ENCODE assay signal across 1 cellular context in the genomic region with DNA sequence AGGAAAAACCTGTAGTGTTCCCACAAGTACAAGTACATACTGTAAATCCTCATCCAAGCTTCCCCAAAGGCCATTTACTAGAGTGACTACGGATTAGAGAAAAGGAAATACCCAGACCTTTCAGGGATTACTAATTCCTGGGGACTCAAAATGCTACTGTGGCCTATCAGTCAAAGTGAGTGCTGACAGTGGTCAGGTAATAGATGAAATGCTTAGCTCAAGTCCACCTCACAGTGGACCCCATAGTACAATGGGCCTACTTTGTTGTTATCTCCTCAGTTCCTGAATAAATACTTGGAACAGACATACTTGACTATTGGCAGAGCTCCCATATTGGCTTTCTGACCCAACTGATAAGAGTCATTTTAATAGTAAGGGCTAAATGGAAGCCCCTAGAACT.
A peak's percentile ranks its signal among the peaks of the same experiment; 100 is the strongest.
TF ChIP-seq lines count a peak whose summit lies in the region.

No MANE protein-coding gene starts in this region.

TF ChIP-seq in HepG2, 621 proteins besides CTCF, POLR2A, EP300 and RAD21 (continued from another document and continues in another):
- TF ChIP-seq ARHGAP35 (CRISPR knock-in tag; IDR thresholded peaks at IDR 0.05; ENCODE audit: borderline replicate concordance) (no peak), PAF1 (CRISPR knock-in tag; IDR thresholded peaks at IDR 0.05) (no peak), NR2F6 (IDR thresholded peaks at IDR 0.05) (no peak; the same call in 1 of the 2 replicates), NR2F6 (CRISPR knock-in tag; IDR thresholded peaks at IDR 0.05) (peak; percentile 34; the same call in 1 of the 2 replicates), FOSL2 (CRISPR knock-in tag; IDR thresholded peaks at IDR 0.05) (0 out of 2 replicates have a peak, but pooled peaks have one; percentile 31), TMF1 (CRISPR knock-in tag; IDR thresholded peaks at IDR 0.05; ENCODE audit: low read depth) (no peak), FOXJ3 (CRISPR knock-in tag; IDR thresholded peaks at IDR 0.05; ENCODE audit: borderline replicate concordance) (peak; percentile 38; the same call in 1 of the 2 replicates), NR3C1 (CRISPR knock-in tag; IDR thresholded peaks at IDR 0.05) (no peak), CREB1 (IDR thresholded peaks at IDR 0.05) (no peak), CREB1 (CRISPR knock-in tag; IDR thresholded peaks at IDR 0.05) (no peak; the same call in 1 of the 2 replicates), MIXL1 (CRISPR knock-in tag; IDR thresholded peaks at IDR 0.05) (0 out of 2 replicates have a peak, but pooled peaks have one; percentile 16), CC2D1A (CRISPR knock-in tag; IDR thresholded peaks at IDR 0.05) (no peak), MTF1 (CRISPR knock-in tag; IDR thresholded peaks at IDR 0.05) (no peak), PCBP2 (optimal IDR thresholded peaks at IDR 0.05; ENCODE audit: low read depth, low read length, poor library complexity, severe bottlenecking) (no peak), XBP1 (CRISPR knock-in tag; IDR thresholded peaks at IDR 0.05) (no peak), CEBPG (CRISPR knock-in tag; IDR thresholded peaks at IDR 0.05) (peak; percentile 53), IRF2 (CRISPR knock-in tag; IDR thresholded peaks at IDR 0.05) (no peak), ZNF468 (CRISPR knock-in tag; IDR thresholded peaks at IDR 0.05) (no peak), HOXA5 (CRISPR knock-in tag; IDR thresholded peaks at IDR 0.05) (no peak), ZNF383 (CRISPR knock-in tag; IDR thresholded peaks at IDR 0.05; ENCODE audit: borderline replicate concordance) (no peak), ZSCAN29 (CRISPR knock-in tag; conservative IDR thresholded peaks at IDR 0.05) (0 out of 2 replicates have a peak, but pooled peaks have one; percentile 37), NONO (IDR thresholded peaks at IDR 0.05) (no peak), NONO (CRISPR knock-in tag; conservative IDR thresholded peaks at IDR 0.05) (0 out of 2 replicates have a peak, but pooled peaks have one; percentile 38), PHF20 (CRISPR knock-in tag; IDR thresholded peaks at IDR 0.05) (no peak), KDM1A (CRISPR knock-in tag; IDR thresholded peaks at IDR 0.05) (no peak), SALL1 (CRISPR knock-in tag; IDR thresholded peaks at IDR 0.05) (peak; percentile 57; the same call in 1 of the 2 replicates), YEATS2 (CRISPR knock-in tag; IDR thresholded peaks at IDR 0.05; ENCODE audit: borderline replicate concordance) (no peak), ARNTL (CRISPR knock-in tag; IDR thresholded peaks at IDR 0.05) (no peak), CENPT (CRISPR knock-in tag; IDR thresholded peaks at IDR 0.05; ENCODE audit: low read depth) (no peak), NFIC (IDR thresholded peaks at IDR 0.05; ENCODE audit: low read length) (peak; percentile 90), ZNF530 (CRISPR knock-in tag; IDR thresholded peaks at IDR 0.05; ENCODE audit: low read depth) (no peak), KDM5B (CRISPR knock-in tag; IDR thresholded peaks at IDR 0.05; ENCODE audit: borderline replicate concordance) (no peak), POGZ (CRISPR knock-in tag; IDR thresholded peaks at IDR 0.05) (peak; percentile 76), ETV6 (CRISPR knock-in tag; conservative IDR thresholded peaks at IDR 0.05) (no peak), ONECUT2 (CRISPR knock-in tag; IDR thresholded peaks at IDR 0.05) (no peak), KLF13 (CRISPR knock-in tag; IDR thresholded peaks at IDR 0.05) (no peak), ZSCAN31 (CRISPR knock-in tag; IDR thresholded peaks at IDR 0.05; ENCODE audit: low read depth) (no peak), ZNF878 (CRISPR knock-in tag; IDR thresholded peaks at IDR 0.05) (peak; percentile 46; the same call in 1 of the 2 replicates), HNRNPL (IDR thresholded peaks at IDR 0.05; ENCODE audit: low read depth, low read length) (no peak)
- TF ChIP-seq, protein P1, sequence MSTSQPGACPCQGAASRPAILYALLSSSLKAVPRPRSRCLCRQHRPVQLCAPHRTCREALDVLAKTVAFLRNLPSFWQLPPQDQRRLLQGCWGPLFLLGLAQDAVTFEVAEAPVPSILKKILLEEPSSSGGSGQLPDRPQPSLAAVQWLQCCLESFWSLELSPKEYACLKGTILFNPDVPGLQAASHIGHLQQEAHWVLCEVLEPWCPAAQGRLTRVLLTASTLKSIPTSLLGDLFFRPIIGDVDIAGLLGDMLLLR (CRISPR knock-in tag; IDR thresholded peaks at IDR 0.05): no peak
- TF ChIP-seq, protein P2, sequence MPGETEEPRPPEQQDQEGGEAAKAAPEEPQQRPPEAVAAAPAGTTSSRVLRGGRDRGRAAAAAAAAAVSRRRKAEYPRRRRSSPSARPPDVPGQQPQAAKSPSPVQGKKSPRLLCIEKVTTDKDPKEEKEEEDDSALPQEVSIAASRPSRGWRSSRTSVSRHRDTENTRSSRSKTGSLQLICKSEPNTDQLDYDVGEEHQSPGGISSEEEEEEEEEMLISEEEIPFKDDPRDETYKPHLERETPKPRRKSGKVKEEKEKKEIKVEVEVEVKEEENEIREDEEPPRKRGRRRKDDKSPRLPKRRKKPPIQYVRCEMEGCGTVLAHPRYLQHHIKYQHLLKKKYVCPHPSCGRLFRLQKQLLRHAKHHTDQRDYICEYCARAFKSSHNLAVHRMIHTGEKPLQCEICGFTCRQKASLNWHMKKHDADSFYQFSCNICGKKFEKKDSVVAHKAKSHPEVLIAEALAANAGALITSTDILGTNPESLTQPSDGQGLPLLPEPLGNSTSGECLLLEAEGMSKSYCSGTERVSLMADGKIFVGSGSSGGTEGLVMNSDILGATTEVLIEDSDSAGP (CRISPR knock-in tag; IDR thresholded peaks at IDR 0.05; ENCODE audit: borderline replicate concordance): no peak
- TF ChIP-seq, protein P3, sequence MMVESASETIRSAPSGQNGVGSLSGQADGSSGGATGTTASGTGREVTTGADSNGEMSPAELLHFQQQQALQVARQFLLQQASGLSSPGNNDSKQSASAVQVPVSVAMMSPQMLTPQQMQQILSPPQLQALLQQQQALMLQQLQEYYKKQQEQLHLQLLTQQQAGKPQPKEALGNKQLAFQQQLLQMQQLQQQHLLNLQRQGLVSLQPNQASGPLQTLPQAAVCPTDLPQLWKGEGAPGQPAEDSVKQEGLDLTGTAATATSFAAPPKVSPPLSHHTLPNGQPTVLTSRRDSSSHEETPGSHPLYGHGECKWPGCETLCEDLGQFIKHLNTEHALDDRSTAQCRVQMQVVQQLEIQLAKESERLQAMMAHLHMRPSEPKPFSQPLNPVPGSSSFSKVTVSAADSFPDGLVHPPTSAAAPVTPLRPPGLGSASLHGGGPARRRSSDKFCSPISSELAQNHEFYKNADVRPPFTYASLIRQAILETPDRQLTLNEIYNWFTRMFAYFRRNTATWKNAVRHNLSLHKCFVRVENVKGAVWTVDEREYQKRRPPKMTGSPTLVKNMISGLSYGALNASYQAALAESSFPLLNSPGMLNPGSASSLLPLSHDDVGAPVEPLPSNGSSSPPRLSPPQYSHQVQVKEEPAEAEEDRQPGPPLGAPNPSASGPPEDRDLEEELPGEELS (CRISPR knock-in tag; IDR thresholded peaks at IDR 0.05): peak; percentile 52; the same call in 1 of the 2 replicates
- TF ChIP-seq, protein P4, sequence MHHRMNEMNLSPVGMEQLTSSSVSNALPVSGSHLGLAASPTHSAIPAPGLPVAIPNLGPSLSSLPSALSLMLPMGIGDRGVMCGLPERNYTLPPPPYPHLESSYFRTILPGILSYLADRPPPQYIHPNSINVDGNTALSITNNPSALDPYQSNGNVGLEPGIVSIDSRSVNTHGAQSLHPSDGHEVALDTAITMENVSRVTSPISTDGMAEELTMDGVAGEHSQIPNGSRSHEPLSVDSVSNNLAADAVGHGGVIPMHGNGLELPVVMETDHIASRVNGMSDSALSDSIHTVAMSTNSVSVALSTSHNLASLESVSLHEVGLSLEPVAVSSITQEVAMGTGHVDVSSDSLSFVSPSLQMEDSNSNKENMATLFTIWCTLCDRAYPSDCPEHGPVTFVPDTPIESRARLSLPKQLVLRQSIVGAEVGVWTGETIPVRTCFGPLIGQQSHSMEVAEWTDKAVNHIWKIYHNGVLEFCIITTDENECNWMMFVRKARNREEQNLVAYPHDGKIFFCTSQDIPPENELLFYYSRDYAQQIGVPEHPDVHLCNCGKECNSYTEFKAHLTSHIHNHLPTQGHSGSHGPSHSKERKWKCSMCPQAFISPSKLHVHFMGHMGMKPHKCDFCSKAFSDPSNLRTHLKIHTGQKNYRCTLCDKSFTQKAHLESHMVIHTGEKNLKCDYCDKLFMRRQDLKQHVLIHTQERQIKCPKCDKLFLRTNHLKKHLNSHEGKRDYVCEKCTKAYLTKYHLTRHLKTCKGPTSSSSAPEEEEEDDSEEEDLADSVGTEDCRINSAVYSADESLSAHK (CRISPR knock-in tag; IDR thresholded peaks at IDR 0.05; ENCODE audit: borderline replicate concordance): no peak
- TF ChIP-seq, protein P5, sequence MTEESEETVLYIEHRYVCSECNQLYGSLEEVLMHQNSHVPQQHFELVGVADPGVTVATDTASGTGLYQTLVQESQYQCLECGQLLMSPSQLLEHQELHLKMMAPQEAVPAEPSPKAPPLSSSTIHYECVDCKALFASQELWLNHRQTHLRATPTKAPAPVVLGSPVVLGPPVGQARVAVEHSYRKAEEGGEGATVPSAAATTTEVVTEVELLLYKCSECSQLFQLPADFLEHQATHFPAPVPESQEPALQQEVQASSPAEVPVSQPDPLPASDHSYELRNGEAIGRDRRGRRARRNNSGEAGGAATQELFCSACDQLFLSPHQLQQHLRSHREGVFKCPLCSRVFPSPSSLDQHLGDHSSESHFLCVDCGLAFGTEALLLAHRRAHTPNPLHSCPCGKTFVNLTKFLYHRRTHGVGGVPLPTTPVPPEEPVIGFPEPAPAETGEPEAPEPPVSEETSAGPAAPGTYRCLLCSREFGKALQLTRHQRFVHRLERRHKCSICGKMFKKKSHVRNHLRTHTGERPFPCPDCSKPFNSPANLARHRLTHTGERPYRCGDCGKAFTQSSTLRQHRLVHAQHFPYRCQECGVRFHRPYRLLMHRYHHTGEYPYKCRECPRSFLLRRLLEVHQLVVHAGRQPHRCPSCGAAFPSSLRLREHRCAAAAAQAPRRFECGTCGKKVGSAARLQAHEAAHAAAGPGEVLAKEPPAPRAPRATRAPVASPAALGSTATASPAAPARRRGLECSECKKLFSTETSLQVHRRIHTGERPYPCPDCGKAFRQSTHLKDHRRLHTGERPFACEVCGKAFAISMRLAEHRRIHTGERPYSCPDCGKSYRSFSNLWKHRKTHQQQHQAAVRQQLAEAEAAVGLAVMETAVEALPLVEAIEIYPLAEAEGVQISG (CRISPR knock-in tag; IDR thresholded peaks at IDR 0.05): no peak
- TF ChIP-seq, protein P6, sequence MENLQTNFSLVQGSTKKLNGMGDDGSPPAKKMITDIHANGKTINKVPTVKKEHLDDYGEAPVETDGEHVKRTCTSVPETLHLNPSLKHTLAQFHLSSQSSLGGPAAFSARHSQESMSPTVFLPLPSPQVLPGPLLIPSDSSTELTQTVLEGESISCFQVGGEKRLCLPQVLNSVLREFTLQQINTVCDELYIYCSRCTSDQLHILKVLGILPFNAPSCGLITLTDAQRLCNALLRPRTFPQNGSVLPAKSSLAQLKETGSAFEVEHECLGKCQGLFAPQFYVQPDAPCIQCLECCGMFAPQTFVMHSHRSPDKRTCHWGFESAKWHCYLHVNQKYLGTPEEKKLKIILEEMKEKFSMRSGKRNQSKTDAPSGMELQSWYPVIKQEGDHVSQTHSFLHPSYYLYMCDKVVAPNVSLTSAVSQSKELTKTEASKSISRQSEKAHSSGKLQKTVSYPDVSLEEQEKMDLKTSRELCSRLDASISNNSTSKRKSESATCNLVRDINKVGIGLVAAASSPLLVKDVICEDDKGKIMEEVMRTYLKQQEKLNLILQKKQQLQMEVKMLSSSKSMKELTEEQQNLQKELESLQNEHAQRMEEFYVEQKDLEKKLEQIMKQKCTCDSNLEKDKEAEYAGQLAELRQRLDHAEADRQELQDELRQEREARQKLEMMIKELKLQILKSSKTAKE (CRISPR knock-in tag; IDR thresholded peaks at IDR 0.05; ENCODE audit: borderline replicate concordance): no peak
- TF ChIP-seq, protein P7, sequence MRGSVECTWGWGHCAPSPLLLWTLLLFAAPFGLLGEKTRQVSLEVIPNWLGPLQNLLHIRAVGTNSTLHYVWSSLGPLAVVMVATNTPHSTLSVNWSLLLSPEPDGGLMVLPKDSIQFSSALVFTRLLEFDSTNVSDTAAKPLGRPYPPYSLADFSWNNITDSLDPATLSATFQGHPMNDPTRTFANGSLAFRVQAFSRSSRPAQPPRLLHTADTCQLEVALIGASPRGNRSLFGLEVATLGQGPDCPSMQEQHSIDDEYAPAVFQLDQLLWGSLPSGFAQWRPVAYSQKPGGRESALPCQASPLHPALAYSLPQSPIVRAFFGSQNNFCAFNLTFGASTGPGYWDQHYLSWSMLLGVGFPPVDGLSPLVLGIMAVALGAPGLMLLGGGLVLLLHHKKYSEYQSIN (CRISPR knock-in tag; IDR thresholded peaks at IDR 0.05; ENCODE audit: borderline replicate concordance): no peak
- TF ChIP-seq, protein P8, sequence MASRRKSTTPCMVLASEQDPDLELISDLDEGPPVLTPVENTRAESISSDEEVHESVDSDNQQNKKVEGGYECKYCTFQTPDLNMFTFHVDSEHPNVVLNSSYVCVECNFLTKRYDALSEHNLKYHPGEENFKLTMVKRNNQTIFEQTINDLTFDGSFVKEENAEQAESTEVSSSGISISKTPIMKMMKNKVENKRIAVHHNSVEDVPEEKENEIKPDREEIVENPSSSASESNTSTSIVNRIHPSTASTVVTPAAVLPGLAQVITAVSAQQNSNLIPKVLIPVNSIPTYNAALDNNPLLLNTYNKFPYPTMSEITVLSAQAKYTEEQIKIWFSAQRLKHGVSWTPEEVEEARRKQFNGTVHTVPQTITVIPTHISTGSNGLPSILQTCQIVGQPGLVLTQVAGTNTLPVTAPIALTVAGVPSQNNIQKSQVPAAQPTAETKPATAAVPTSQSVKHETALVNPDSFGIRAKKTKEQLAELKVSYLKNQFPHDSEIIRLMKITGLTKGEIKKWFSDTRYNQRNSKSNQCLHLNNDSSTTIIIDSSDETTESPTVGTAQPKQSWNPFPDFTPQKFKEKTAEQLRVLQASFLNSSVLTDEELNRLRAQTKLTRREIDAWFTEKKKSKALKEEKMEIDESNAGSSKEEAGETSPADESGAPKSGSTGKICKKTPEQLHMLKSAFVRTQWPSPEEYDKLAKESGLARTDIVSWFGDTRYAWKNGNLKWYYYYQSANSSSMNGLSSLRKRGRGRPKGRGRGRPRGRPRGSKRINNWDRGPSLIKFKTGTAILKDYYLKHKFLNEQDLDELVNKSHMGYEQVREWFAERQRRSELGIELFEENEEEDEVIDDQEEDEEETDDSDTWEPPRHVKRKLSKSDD (CRISPR knock-in tag; IDR thresholded peaks at IDR 0.05; ENCODE audit: low read depth): no peak
- TF ChIP-seq, protein P9, sequence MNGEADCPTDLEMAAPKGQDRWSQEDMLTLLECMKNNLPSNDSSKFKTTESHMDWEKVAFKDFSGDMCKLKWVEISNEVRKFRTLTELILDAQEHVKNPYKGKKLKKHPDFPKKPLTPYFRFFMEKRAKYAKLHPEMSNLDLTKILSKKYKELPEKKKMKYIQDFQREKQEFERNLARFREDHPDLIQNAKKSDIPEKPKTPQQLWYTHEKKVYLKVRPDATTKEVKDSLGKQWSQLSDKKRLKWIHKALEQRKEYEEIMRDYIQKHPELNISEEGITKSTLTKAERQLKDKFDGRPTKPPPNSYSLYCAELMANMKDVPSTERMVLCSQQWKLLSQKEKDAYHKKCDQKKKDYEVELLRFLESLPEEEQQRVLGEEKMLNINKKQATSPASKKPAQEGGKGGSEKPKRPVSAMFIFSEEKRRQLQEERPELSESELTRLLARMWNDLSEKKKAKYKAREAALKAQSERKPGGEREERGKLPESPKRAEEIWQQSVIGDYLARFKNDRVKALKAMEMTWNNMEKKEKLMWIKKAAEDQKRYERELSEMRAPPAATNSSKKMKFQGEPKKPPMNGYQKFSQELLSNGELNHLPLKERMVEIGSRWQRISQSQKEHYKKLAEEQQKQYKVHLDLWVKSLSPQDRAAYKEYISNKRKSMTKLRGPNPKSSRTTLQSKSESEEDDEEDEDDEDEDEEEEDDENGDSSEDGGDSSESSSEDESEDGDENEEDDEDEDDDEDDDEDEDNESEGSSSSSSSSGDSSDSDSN (CRISPR knock-in tag; IDR thresholded peaks at IDR 0.05): no peak
